Comparison of ENCODE assay signal across 19 cellular contexts in genomic region chr1:183233113-183233512, GRCh38. TPM values are rescaled to one million over a fixed set of nuclear protein-coding genes. Genes with fewer than 3 reads are reported as not detected.
A peak's percentile ranks its signal among the peaks of the same experiment; 100 is the strongest.
DNase-seq lines count a peak whose midpoint lies in the region; ATAC-seq and TF ChIP-seq lines count a peak whose summit lies in the region.
"Had no signal": no experiment of that assay in that cellular context is flagged by ENCODE, and none has a peak within 500 bp of the region (broad histone marks: within the 10 kb centered on the region; RNA-seq: fewer than 3 reads in every experiment).

No MANE protein-coding gene starts in this region.

- 0 out of 3 replicates have a peak overlapping the region, but pooled peaks have one; percentile 27 for H2BK15ac ChIP-seq in IMR-90 (ENCODE audit: low read depth, low read length)

- H3K27ac Mint-ChIP-seq in brain (peak overlapping the region in 3 of 5 experiments; percentile 4 to 42 (median 39)), nephron (peak overlapping the region in 2 of 3 experiments; percentile 4 to 22)

- H3K27ac ChIP-seq in ACC112 (ENCODE audit: low read depth, low read length), result peak overlapping the region; percentile 11; the same call in 1 of the 2 replicates
- H3K27ac ChIP-seq in IMR-90 (ENCODE audit: insufficient read depth, low read length), result no peak overlapping the region
- H3K27ac ChIP-seq in suprapubic skin, result no peak overlapping the region
- H3K27ac ChIP-seq: KMS-11 had no signal

- H2AK5ac ChIP-seq in IMR-90 (ENCODE audit: low read depth, low read length), result no peak overlapping the region

- no peak for TF ChIP-seq EP300 in suprapubic skin (IDR thresholded peaks at IDR 0.05)

- TF ChIP-seq CTCF in IMR-90 (conservative IDR thresholded peaks at IDR 0.05; ENCODE audit: low read depth, low read length) (no peak), brain (conservative IDR thresholded peaks at IDR 0.05) (no peak), nephron (IDR thresholded peaks at IDR 0.05; ENCODE audit: unreplicated experiment in 3 of 3) (no peak), suprapubic skin (IDR thresholded peaks at IDR 0.05) (no peak)

- H3K4me3 Mint-ChIP-seq in brain (no peak overlapping the region), nephron (no peak overlapping the region)

- H4K91ac ChIP-seq in IMR-90 (ENCODE audit: insufficient read depth, low read depth, low read length), result no peak overlapping the region

- H3K9ac ChIP-seq in IMR-90 (ENCODE audit: low read depth, low read length), result no peak overlapping the region
- H3K9ac ChIP-seq: KMS-11 had no signal

- H2AFZ ChIP-seq in ACC112 (ENCODE audit: low read length, unreplicated experiment), result peak overlapping the region; percentile 22
- H2AFZ ChIP-seq in IMR-90 (replicated peaks; ENCODE audit: low read length, poor library complexity), result no peak overlapping the region

- peaks cover 13% of the 10 kb centered on the region for H3K9me1 ChIP-seq in IMR-90 (ENCODE audit: insufficient read depth, low read length)

- H3K27me3 ChIP-seq in ACC112 (ENCODE audit: insufficient read depth, low read length), result no peaks in the 10 kb centered on the region
- no peaks in the 10 kb centered on the region for H3K27me3 ChIP-seq in IMR-90 (ENCODE audit: control insufficient read depth, insufficient read depth, low read length)
- no peaks in the 10 kb centered on the region for H3K27me3 ChIP-seq in suprapubic skin
- H3K27me3 ChIP-seq: BE2C had no signal

- no peak overlapping the region for H2AK9ac ChIP-seq in IMR-90 (replicated peaks; ENCODE audit: low read depth, low read length, poor library complexity)

- no TSS peak for BruUV-seq in IMR-90 (replicated peaks; lab: Mats Ljungman, UMichigan)

- H3K23ac ChIP-seq in IMR-90 (ENCODE audit: low read depth, low read length), result no peak overlapping the region

- H3K79me2 ChIP-seq in ACC112 (ENCODE audit: control insufficient read depth, insufficient read depth, low read length, unreplicated experiment), result no peaks in the 10 kb centered on the region

- H3K4me3 ChIP-seq in ACC112 (ENCODE audit: low read depth, low read length) (no peak overlapping the region), IMR-90 (ENCODE audit: insufficient read depth, low read depth, low read length) (no peak overlapping the region), suprapubic skin (no peak overlapping the region)

- TF ChIP-seq RAD21 in IMR-90 (IDR thresholded peaks at IDR 0.05; ENCODE audit: low read length), result no peak

- H3K18ac ChIP-seq in IMR-90 (ENCODE audit: low read depth, low read length), result no peak overlapping the region

- H2BK20ac ChIP-seq in IMR-90 (ENCODE audit: low read depth, low read length), result no peak overlapping the region

- H3K79me1 ChIP-seq in IMR-90 (ENCODE audit: low read depth in 1 of 2, low read length in 2 of 2), result no peaks in the 10 kb centered on the region; a peak in 1 of 4 replicates

- no peak overlapping the region for H3K56ac ChIP-seq in IMR-90 (ENCODE audit: extremely low read depth, insufficient read depth, low read length)

- no peaks in the 10 kb centered on the region for H3K27me3 Mint-ChIP-seq in brain
- no peaks in the 10 kb centered on the region for H3K27me3 Mint-ChIP-seq in nephron (ENCODE audit: low read depth)

- TF ChIP-seq POLR2A in IMR-90 (IDR thresholded peaks at IDR 0.05; ENCODE audit: low read depth, low read length) (no peak), suprapubic skin (IDR thresholded peaks at IDR 0.05) (no peak)

- DNase-seq in IMR-90 (no peak), suprapubic skin (ENCODE audit: low spot score in 2 of 2) (no peak), hepatic stellate cell (ENCODE audit: low spot score) (no peak)
- no peak for DNase-seq in activated CD4-positive, CD25-positive, alpha-beta regulatory T cell (lab: John Stamatoyannopoulos, UW)
- DNase-seq: BE2C, EL, GF-D8, MV-4-11, NCI-H1105 treated with DMSO at 0.1 percent for 48 hours, NCI-H2029 treated with DMSO at 0.1 percent for 48 hours, NCI-H226, NCI-H510A treated with DMSO at 0.1 percent for 48 hours, NCI-H82 had no signal

- intact Hi-C loops in IMR-90 (cut with micrococcal nuclease), result no loop called here

- H3K4me1 ChIP-seq in ACC112 (ENCODE audit: control insufficient read depth, insufficient read depth, low read length, unreplicated experiment) (peaks cover 39% of the 10 kb centered on the region), IMR-90 (ENCODE audit: control insufficient read depth, insufficient read depth, low read length) (peaks cover 12% of the 10 kb centered on the region), suprapubic skin (peaks cover 20% of the 10 kb centered on the region)

- H3K36me3 Mint-ChIP-seq in brain, result no peaks in the 10 kb centered on the region
- H3K36me3 Mint-ChIP-seq in nephron (ENCODE audit: low read depth), result no peaks in the 10 kb centered on the region

- H3K4ac ChIP-seq in IMR-90 (ENCODE audit: low read depth, low read length), result peak overlapping the region; percentile 31; the same call in 1 of the 2 replicates

- in situ Hi-C loops in IMR-90 (cut with MboI; ENCODE audit: low sequenced_read_pairs), result loop anchor here (10.0 to 25.0 kb wide), 2 partner anchors 208 to 271 kb away; partner anchors contain the start of genes LAMC1 and SHCBP1L

- no peak overlapping the region for H2BK5ac ChIP-seq in IMR-90 (ENCODE audit: low read depth, low read length, poor library complexity, severe bottlenecking)

- H2BK120ac ChIP-seq in IMR-90 (ENCODE audit: low read depth, low read length), result peak overlapping the region; percentile 22; the same call in 1 of the 2 replicates

- no peaks in the 10 kb centered on the region for H4K20me1 ChIP-seq in IMR-90 (ENCODE audit: insufficient read depth, low read length)

- no peak overlapping the region for H3K14ac ChIP-seq in IMR-90 (replicated peaks; ENCODE audit: low read depth, low read length)

- H3K4me1 Mint-ChIP-seq in brain (peaks cover 16% of the 10 kb centered on the region), nephron (peaks cover 14% of the 10 kb centered on the region)

- no peaks in the 10 kb centered on the region for H3K36me3 ChIP-seq in ACC112 (ENCODE audit: insufficient read depth, low read length)
- no peaks in the 10 kb centered on the region for H3K36me3 ChIP-seq in IMR-90 (ENCODE audit: control insufficient read depth, insufficient read depth, low read length)
- no peaks in the 10 kb centered on the region for H3K36me3 ChIP-seq in suprapubic skin
- H3K36me3 ChIP-seq: BE2C had no signal

- H3K9me3 Mint-ChIP-seq in brain (no peaks in the 10 kb centered on the region), nephron (no peaks in the 10 kb centered on the region)

- no peaks in the 10 kb centered on the region for H3K9me3 ChIP-seq in IMR-90 (ENCODE audit: control insufficient read depth, insufficient read depth, low read length)
- no peaks in the 10 kb centered on the region for H3K9me3 ChIP-seq in suprapubic skin
- H3K9me3 ChIP-seq: BE2C had no signal

- H4K8ac ChIP-seq in IMR-90 (ENCODE audit: low read depth in 2 of 2, low read length in 2 of 2), result no peak overlapping the region

- H3K4me2 ChIP-seq in IMR-90 (ENCODE audit: low read depth, low read length), result no peak overlapping the region
- H3K4me2 ChIP-seq: KMS-11 had no signal

- POLR2A ChIA-PET in IMR-90 (lab: Charles Lee; ENCODE audit: unreplicated experiment), result no interaction called here

- ATAC-seq in IMR-90 (ENCODE audit: low read depth), result no peak
- ATAC-seq in HG03432 (IDR thresholded peaks at IDR 0.05; ENCODE audit: unreplicated experiment), result no peak
- ATAC-seq: SK-N-SH treated with all-trans-retinoic acid at 6 μM for 48 hours had no signal

- dilution Hi-C loops in IMR-90 (cut with HindIII; ENCODE audit: low sequenced_read_pairs, unreplicated experiment), result no loop called here

- CTCF ChIA-PET in IMR-90 (lab: Yijun Ruan, JAX), result no interaction called here

- no peak overlapping the region for H4K5ac ChIP-seq in IMR-90 (ENCODE audit: low read depth, low read length)

TF ChIP-seq in IMR-90, 13 proteins besides CTCF, POLR2A, EP300 and RAD21:
- TF ChIP-seq FOS (IDR thresholded peaks at IDR 0.05; ENCODE audit: low read depth, low read length), result no peak
- no peak for TF ChIP-seq MAFK (IDR thresholded peaks at IDR 0.05; ENCODE audit: low read depth, low read length)
- TF ChIP-seq RCOR1 (IDR thresholded peaks at IDR 0.05; ENCODE audit: insufficient replicate concordance, low read length), result no peak
- no peak for TF ChIP-seq CHD1 (IDR thresholded peaks at IDR 0.05; ENCODE audit: low read depth, low read length)
- TF ChIP-seq ELK1 (IDR thresholded peaks at IDR 0.05; ENCODE audit: borderline replicate concordance, low read depth, low read length), result no peak
- TF ChIP-seq SMC3 (IDR thresholded peaks at IDR 0.05; ENCODE audit: low read depth, low read length), result no peak

RNA-seq across cellular contexts. Expression of gene LAMC2, which starts 47.0 kb away (rescaled TPM):
- total RNA-seq in IMR-90 (2012; rRNA removed), result 2.2 and 2.3 TPM in 2 replicates
- 2.6 and 2.8 TPM in 2 replicates for polyA plus RNA-seq in IMR-90 (2012; rRNA removed)
- 1.4 TPM in 2 replicates for polyA plus RNA-seq in IMR-90 (2012; cell fraction: cytosol; rRNA removed)
- 1.1 and 2.6 TPM in 2 replicates for polyA plus RNA-seq in IMR-90 (2012; cell fraction: nucleus; rRNA removed; ENCODE audit: low replicate concordance)
- polyA plus RNA-seq in brain (ENCODE audit: insufficient read depth, low read depth, low replicate concordance), result 0.56 TPM
- total RNA-seq in suprapubic skin, result 10 to 100 TPM; 24.2 to 46.5 (median 35.5) TPM
